ENCODE assay signal across 1 cellular context in the genomic region with DNA sequence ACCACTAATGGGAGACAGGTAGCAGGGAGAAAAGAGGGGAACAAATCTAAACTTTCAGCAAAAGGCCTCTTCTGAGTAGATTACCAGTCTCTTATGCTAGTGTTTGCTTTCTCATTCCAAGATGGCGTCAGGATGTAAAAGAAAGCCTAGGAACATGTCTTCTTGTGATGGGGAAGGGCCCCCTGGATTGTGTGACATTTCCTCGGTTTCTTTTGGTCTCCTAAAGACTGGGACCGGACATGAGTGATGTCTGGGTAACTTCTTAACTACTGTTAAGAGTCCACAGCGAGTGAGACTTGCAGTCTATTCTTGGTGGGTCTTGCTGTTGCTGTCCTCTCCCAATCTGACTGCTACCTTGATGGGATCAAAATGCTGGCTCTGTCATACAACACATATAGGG.
TF ChIP-seq lines count a peak whose summit lies in the region.

No MANE protein-coding gene starts in this region.

TF ChIP-seq in K562, 482 proteins besides CTCF, POLR2A, EP300 and RAD21 (continues in another document):
- TF ChIP-seq ZMIZ1 (IDR thresholded peaks at IDR 0.05; ENCODE audit: low read depth in 2 of 2, low read length in 2 of 2): no peak
- no peak for TF ChIP-seq TAF1 (IDR thresholded peaks at IDR 0.05; ENCODE audit: control insufficient read depth, extremely low read depth, insufficient read depth, low read length, severe bottlenecking)
- TF ChIP-seq CTBP1 (IDR thresholded peaks at IDR 0.05; ENCODE audit: borderline replicate concordance): peak; percentile 49; the same call in 1 of the 2 replicates
- TF ChIP-seq FOXM1 (IDR thresholded peaks at IDR 0.05; ENCODE audit: low read depth): no peak
- TF ChIP-seq FOXM1 (CRISPR knock-in tag; IDR thresholded peaks at IDR 0.05; ENCODE audit: low read depth): no peak
- TF ChIP-seq ZNF764 (CRISPR knock-in tag; IDR thresholded peaks at IDR 0.05; ENCODE audit: low read depth): no peak
- TF ChIP-seq, protein P1, sequence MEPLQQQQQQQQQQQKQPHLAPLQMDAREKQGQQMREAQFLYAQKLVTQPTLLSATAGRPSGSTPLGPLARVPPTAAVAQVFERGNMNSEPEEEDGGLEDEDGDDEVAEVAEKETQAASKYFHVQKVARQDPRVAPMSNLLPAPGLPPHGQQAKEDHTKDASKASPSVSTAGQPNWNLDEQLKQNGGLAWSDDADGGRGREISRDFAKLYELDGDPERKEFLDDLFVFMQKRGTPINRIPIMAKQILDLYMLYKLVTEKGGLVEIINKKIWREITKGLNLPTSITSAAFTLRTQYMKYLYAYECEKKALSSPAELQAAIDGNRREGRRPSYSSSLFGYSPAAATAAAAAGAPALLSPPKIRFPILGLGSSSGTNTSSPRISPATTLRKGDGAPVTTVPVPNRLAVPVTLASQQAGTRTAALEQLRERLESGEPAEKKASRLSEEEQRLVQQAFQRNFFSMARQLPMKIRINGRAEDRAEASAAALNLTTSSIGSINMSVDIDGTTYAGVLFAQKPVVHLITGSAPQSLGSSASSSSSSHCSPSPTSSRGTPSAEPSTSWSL (CRISPR knock-in tag; IDR thresholded peaks at IDR 0.05; ENCODE audit: borderline replicate concordance): no peak
- TF ChIP-seq TEAD2 (tag; IDR thresholded peaks at IDR 0.05): no peak
- TF ChIP-seq, protein P2, sequence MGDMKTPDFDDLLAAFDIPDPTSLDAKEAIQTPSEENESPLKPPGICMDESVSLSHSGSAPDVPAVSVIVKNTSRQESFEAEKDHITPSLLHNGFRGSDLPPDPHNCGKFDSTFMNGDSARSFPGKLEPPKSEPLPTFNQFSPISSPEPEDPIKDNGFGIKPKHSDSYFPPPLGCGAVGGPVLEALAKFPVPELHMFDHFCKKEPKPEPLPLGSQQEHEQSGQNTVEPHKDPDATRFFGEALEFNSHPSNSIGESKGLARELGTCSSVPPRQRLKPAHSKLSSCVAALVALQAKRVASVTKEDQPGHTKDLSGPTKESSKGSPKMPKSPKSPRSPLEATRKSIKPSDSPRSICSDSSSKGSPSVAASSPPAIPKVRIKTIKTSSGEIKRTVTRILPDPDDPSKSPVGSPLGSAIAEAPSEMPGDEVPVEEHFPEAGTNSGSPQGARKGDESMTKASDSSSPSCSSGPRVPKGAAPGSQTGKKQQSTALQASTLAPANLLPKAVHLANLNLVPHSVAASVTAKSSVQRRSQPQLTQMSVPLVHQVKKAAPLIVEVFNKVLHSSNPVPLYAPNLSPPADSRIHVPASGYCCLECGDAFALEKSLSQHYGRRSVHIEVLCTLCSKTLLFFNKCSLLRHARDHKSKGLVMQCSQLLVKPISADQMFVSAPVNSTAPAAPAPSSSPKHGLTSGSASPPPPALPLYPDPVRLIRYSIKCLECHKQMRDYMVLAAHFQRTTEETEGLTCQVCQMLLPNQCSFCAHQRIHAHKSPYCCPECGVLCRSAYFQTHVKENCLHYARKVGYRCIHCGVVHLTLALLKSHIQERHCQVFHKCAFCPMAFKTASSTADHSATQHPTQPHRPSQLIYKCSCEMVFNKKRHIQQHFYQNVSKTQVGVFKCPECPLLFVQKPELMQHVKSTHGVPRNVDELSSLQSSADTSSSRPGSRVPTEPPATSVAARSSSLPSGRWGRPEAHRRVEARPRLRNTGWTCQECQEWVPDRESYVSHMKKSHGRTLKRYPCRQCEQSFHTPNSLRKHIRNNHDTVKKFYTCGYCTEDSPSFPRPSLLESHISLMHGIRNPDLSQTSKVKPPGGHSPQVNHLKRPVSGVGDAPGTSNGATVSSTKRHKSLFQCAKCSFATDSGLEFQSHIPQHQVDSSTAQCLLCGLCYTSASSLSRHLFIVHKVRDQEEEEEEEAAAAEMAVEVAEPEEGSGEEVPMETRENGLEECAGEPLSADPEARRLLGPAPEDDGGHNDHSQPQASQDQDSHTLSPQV (IDR thresholded peaks at IDR 0.05): peak; percentile 84
- peak in 1 of 3 experiments; percentile 81 for TF ChIP-seq YY1 (IDR thresholded peaks at IDR 0.05; ENCODE audit: borderline replicate concordance in 1 of 3, control insufficient read depth in 1 of 3, extremely low read depth in 1 of 3, insufficient read depth in 3 of 3, insufficient read length in 1 of 3, insufficient replicate concordance in 2 of 3, low read depth in 1 of 3, low read length in 2 of 3)
- TF ChIP-seq PKNOX1 (IDR thresholded peaks at IDR 0.05): peak; percentile 27; the same call in 1 of the 2 replicates
- no peak for TF ChIP-seq NR2C2 (CRISPR knock-in tag; IDR thresholded peaks at IDR 0.05)
- peak; percentile 44; the same call in 1 of the 2 replicates for TF ChIP-seq NR2C2 (tag; IDR thresholded peaks at IDR 0.05)
- no peak for TF ChIP-seq HMG20B (CRISPR knock-in tag; IDR thresholded peaks at IDR 0.05)
- TF ChIP-seq, protein P3, sequence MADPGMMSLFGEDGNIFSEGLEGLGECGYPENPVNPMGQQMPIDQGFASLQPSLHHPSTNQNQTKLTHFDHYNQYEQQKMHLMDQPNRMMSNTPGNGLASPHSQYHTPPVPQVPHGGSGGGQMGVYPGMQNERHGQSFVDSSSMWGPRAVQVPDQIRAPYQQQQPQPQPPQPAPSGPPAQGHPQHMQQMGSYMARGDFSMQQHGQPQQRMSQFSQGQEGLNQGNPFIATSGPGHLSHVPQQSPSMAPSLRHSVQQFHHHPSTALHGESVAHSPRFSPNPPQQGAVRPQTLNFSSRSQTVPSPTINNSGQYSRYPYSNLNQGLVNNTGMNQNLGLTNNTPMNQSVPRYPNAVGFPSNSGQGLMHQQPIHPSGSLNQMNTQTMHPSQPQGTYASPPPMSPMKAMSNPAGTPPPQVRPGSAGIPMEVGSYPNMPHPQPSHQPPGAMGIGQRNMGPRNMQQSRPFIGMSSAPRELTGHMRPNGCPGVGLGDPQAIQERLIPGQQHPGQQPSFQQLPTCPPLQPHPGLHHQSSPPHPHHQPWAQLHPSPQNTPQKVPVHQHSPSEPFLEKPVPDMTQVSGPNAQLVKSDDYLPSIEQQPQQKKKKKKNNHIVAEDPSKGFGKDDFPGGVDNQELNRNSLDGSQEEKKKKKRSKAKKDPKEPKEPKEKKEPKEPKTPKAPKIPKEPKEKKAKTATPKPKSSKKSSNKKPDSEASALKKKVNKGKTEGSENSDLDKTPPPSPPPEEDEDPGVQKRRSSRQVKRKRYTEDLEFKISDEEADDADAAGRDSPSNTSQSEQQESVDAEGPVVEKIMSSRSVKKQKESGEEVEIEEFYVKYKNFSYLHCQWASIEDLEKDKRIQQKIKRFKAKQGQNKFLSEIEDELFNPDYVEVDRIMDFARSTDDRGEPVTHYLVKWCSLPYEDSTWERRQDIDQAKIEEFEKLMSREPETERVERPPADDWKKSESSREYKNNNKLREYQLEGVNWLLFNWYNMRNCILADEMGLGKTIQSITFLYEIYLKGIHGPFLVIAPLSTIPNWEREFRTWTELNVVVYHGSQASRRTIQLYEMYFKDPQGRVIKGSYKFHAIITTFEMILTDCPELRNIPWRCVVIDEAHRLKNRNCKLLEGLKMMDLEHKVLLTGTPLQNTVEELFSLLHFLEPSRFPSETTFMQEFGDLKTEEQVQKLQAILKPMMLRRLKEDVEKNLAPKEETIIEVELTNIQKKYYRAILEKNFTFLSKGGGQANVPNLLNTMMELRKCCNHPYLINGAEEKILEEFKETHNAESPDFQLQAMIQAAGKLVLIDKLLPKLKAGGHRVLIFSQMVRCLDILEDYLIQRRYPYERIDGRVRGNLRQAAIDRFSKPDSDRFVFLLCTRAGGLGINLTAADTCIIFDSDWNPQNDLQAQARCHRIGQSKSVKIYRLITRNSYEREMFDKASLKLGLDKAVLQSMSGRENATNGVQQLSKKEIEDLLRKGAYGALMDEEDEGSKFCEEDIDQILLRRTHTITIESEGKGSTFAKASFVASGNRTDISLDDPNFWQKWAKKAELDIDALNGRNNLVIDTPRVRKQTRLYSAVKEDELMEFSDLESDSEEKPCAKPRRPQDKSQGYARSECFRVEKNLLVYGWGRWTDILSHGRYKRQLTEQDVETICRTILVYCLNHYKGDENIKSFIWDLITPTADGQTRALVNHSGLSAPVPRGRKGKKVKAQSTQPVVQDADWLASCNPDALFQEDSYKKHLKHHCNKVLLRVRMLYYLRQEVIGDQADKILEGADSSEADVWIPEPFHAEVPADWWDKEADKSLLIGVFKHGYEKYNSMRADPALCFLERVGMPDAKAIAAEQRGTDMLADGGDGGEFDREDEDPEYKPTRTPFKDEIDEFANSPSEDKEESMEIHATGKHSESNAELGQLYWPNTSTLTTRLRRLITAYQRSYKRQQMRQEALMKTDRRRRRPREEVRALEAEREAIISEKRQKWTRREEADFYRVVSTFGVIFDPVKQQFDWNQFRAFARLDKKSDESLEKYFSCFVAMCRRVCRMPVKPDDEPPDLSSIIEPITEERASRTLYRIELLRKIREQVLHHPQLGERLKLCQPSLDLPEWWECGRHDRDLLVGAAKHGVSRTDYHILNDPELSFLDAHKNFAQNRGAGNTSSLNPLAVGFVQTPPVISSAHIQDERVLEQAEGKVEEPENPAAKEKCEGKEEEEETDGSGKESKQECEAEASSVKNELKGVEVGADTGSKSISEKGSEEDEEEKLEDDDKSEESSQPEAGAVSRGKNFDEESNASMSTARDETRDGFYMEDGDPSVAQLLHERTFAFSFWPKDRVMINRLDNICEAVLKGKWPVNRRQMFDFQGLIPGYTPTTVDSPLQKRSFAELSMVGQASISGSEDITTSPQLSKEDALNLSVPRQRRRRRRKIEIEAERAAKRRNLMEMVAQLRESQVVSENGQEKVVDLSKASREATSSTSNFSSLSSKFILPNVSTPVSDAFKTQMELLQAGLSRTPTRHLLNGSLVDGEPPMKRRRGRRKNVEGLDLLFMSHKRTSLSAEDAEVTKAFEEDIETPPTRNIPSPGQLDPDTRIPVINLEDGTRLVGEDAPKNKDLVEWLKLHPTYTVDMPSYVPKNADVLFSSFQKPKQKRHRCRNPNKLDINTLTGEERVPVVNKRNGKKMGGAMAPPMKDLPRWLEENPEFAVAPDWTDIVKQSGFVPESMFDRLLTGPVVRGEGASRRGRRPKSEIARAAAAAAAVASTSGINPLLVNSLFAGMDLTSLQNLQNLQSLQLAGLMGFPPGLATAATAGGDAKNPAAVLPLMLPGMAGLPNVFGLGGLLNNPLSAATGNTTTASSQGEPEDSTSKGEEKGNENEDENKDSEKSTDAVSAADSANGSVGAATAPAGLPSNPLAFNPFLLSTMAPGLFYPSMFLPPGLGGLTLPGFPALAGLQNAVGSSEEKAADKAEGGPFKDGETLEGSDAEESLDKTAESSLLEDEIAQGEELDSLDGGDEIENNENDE (IDR thresholded peaks at IDR 0.05; ENCODE audit: low read depth, low read length): no peak
- peak; percentile 75 for TF ChIP-seq EHMT2 (IDR thresholded peaks at IDR 0.05)
- TF ChIP-seq, protein P4, sequence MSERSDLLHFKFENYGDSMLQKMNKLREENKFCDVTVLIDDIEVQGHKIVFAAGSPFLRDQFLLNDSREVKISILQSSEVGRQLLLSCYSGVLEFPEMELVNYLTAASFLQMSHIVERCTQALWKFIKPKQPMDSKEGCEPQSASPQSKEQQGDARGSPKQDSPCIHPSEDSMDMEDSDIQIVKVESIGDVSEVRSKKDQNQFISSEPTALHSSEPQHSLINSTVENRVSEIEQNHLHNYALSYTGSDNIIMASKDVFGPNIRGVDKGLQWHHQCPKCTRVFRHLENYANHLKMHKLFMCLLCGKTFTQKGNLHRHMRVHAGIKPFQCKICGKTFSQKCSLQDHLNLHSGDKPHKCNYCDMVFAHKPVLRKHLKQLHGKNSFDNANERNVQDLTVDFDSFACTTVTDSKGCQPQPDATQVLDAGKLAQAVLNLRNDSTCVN (CRISPR knock-in tag; IDR thresholded peaks at IDR 0.05): no peak
- TF ChIP-seq ZNF57 (CRISPR knock-in tag; IDR thresholded peaks at IDR 0.05): no peak
- TF ChIP-seq ZNF232 (CRISPR knock-in tag; IDR thresholded peaks at IDR 0.05): no peak
- no peak for TF ChIP-seq ZNF134 (CRISPR knock-in tag; conservative IDR thresholded peaks at IDR 0.05)
- no peak for TF ChIP-seq ZNF561 (CRISPR knock-in tag; conservative IDR thresholded peaks at IDR 0.05)
- TF ChIP-seq NFXL1 (CRISPR knock-in tag; IDR thresholded peaks at IDR 0.05): no peak
- TF ChIP-seq NFRKB (IDR thresholded peaks at IDR 0.05; ENCODE audit: low read depth): peak; percentile 68
